In genomic region chr10:110458583-110458920, GRCh38 we compare ENCODE assay signal across 14 cellular contexts. TPM values are rescaled to one million over a fixed set of nuclear protein-coding genes. Genes with fewer than 3 reads are reported as not detected.
A peak's percentile ranks its signal among the peaks of the same experiment; 100 is the strongest.
DNase-seq lines count a peak whose midpoint lies in the region; ATAC-seq and TF ChIP-seq lines count a peak whose summit lies in the region.
"Had no signal": no experiment of that assay in that cellular context is flagged by ENCODE, and none has a peak within 500 bp of the region (broad histone marks: within the 10 kb centered on the region; RNA-seq: fewer than 3 reads in every experiment).

No MANE protein-coding gene starts in this region.

- 66 to 80% (median 69%) methylated on average over 6 of the region's 6 CpGs for WGBS in heart left ventricle, 4 donors

- peak overlapping the region; percentile 63 for H3K27ac Mint-ChIP-seq in central memory CD8-positive, alpha-beta T cell (ENCODE audit: low read depth)
- H3K27ac Mint-ChIP-seq: activated CD4-positive, alpha-beta T cell treated with anti-CD3 and anti-CD28 coated beads for 36 hours had no signal

- no peaks in the 10 kb centered on the region for H3K27me3 ChIP-seq in heart left ventricle
- H3K27me3 ChIP-seq: brain microvascular endothelial cell had no signal

- no peak overlapping the region for H3K4me3 ChIP-seq in heart left ventricle

- no peak for TF ChIP-seq CTCF in heart left ventricle (IDR thresholded peaks at IDR 0.05)

- peak overlapping the region in 11 of 12 donors; percentile 15 to 83 (median 66) for H3K27ac ChIP-seq in heart left ventricle
- H3K27ac ChIP-seq: brain microvascular endothelial cell had no signal

- H3K4me3 Mint-ChIP-seq in central memory CD8-positive, alpha-beta T cell = no peak overlapping the region
- H3K4me3 Mint-ChIP-seq: activated CD4-positive, alpha-beta T cell treated with anti-CD3 and anti-CD28 coated beads for 36 hours had no signal

- ATAC-seq in heart left ventricle (peak; percentile 59 to 87 (median 83)), HG03159 (IDR thresholded peaks at IDR 0.05; ENCODE audit: unreplicated experiment) (no peak), GM21390 (IDR thresholded peaks at IDR 0.05; ENCODE audit: unreplicated experiment) (no peak)
- ATAC-seq in central memory CD8-positive, alpha-beta T cell (replicated peaks; ENCODE audit: extremely low read depth, poor library complexity, severe bottlenecking) = no peak
- ATAC-seq: activated CD4-positive, alpha-beta T cell treated with anti-CD3 and anti-CD28 coated beads for 36 hours; Panc1 had no signal

- no peaks in the 10 kb centered on the region for H3K9me3 ChIP-seq in heart left ventricle

- H3K27me3 Mint-ChIP-seq in central memory CD8-positive, alpha-beta T cell = no peaks in the 10 kb centered on the region
- H3K27me3 Mint-ChIP-seq: activated CD4-positive, alpha-beta T cell treated with anti-CD3 and anti-CD28 coated beads for 36 hours had no signal

- DNase-seq in heart left ventricle = peak in 4 of 5 donors; percentile 49 to 69 (median 58)
- DNase-seq in cardiac septum (ENCODE audit: low spot score) = no peak
- DNase-seq in central memory CD8-positive, alpha-beta T cell (ENCODE audit: low spot score in 2 of 2) = no peak
- DNase-seq in lung microvascular endothelial cell (ENCODE audit: low read depth in 2 of 2) = peak; percentile 47 to 65
- DNase-seq in AG20443 (ENCODE audit: low spot score) = no peak
- DNase-seq in central memory CD4-positive, alpha-beta T cell = no peak
- DNase-seq: activated CD4-positive, alpha-beta T cell treated with anti-CD3 and anti-CD28 coated beads for 36 hours; activated effector memory CD4-positive, alpha-beta T cell treated with Interleukin-2 at 50 U/mL for 16 hours; brain microvascular endothelial cell; NCI-H1417 treated with DMSO at 0.1 percent for 48 hours; NCI-H446 treated with DMSO at 0.1 percent for 48 hours had no signal

- TF ChIP-seq POLR2A in heart left ventricle (IDR thresholded peaks at IDR 0.05) = peak in 1 of 2 donors; percentile 37

- peaks cover 0 to 47% (median 14%) of the 10 kb centered on the region in 12 donors for H3K4me1 ChIP-seq in heart left ventricle

- no peaks in the 10 kb centered on the region for H3K36me3 ChIP-seq in heart left ventricle
- H3K36me3 ChIP-seq: brain microvascular endothelial cell had no signal

- no peaks in the 10 kb centered on the region for H3K9me3 Mint-ChIP-seq in central memory CD8-positive, alpha-beta T cell

- peaks cover 2% of the 10 kb centered on the region for H3K36me3 Mint-ChIP-seq in central memory CD8-positive, alpha-beta T cell (ENCODE audit: insufficient read depth)

- intact Hi-C loops in heart left ventricle (cut with DNase I) (loop anchor here in 2 of 10 donors (5.0 kb wide), 2 partner anchors 44 to 89 kb away; no protein-coding TSS in a partner anchor), cardiac septum (cut with DNase I) (loop anchor here (2.0 kb wide), 1 partner anchor 38 kb away; the partner anchor contains the start of gene DUSP5)

- H3K4me1 Mint-ChIP-seq in central memory CD8-positive, alpha-beta T cell = peaks cover 40% of the 10 kb centered on the region

RNA-seq across cellular contexts. Expression of gene DUSP5, which starts 39.2 kb away (rescaled TPM):
- total RNA-seq in heart left ventricle (10 to 100 TPM in 7 of 9 donors, 1 to 10 TPM in 2; 5.5 to 36.4 (median 16.1) TPM), cardiac septum (29.4 TPM), lung microvascular endothelial cell (18.7 and 23.0 TPM in 2 replicates)
- polyA plus RNA-seq in heart left ventricle = 10 to 100 TPM in 1 of 2 donors, 1 to 10 TPM in 1; 3.5 to 42.7 TPM

Comparison
In these comparisons a context has a peak if more than half of its experiments do, and no peak if none do; other contexts are left out.
1. DNase-seq: peak in heart left ventricle (4 of 5) and lung microvascular endothelial cell (2 of 2); none in cardiac septum (single experiment), central memory CD8-positive, alpha-beta T cell (0 of 2), AG20443 (single experiment) and central memory CD4-positive, alpha-beta T cell (single experiment).
2. ATAC-seq: peak in heart left ventricle (4 of 4); none in central memory CD8-positive, alpha-beta T cell (single experiment), HG03159 (single experiment) and GM21390 (single experiment).